ENCODE assay signal across 20 cellular contexts in genomic region chr22:33829549-33830280, GRCh38.
DNase-seq lines count a peak whose midpoint lies in the region; ATAC-seq and TF ChIP-seq lines count a peak whose summit lies in the region.
"Had no signal": no experiment of that assay in that cellular context is flagged by ENCODE, and none has a peak within 500 bp of the region (broad histone marks: within the 10 kb centered on the region; RNA-seq: fewer than 3 reads in every experiment).

No MANE protein-coding gene starts in this region.

- no peaks in the 10 kb centered on the region for H3K27me3 ChIP-seq in neural progenitor cell
- no peaks in the 10 kb centered on the region for H3K27me3 ChIP-seq in CD4-positive, alpha-beta memory T cell (ENCODE audit: insufficient read depth, low read length)
- H3K27me3 ChIP-seq: stomach had no signal

- intact Hi-C loops in OCI-LY7 (cut with micrococcal nuclease; ENCODE audit: unreplicated experiment) = no loop called here
- intact Hi-C loops in CD4-positive, alpha-beta memory T cell (cut with micrococcal nuclease) = no loop called here

- BruUV-seq in OCI-LY7 (replicated peaks; lab: Mats Ljungman, UMichigan) = no TSS peak

- CTCF ChIA-PET in OCI-LY7 (lab: Charles Lee; ENCODE audit: unreplicated experiment) = interaction anchor here (0.6 kb wide), 1 partner anchor 10 kb away, joined by 3 read pairs; no protein-coding TSS in a partner anchor
- CTCF ChIA-PET in CD4-positive, alpha-beta memory T cell (lab: Charles Lee; ENCODE audit: partially characterized antibody) = interaction anchor here (1.1 kb wide), 1 partner anchor 8 kb away, joined by 3 read pairs; no protein-coding TSS in a partner anchor

- H3K79me2 ChIP-seq in OCI-LY7 (ENCODE audit: insufficient read depth, low read depth, low read length) = no peaks in the 10 kb centered on the region
- H3K79me2 ChIP-seq in neural progenitor cell (ENCODE audit: low read depth) = peaks cover 83% of the 10 kb centered on the region

- no peaks in the 10 kb centered on the region for H3K9me2 ChIP-seq in OCI-LY7 (ENCODE audit: insufficient read depth, low read length)

- H3K9me3 Mint-ChIP-seq in neural progenitor cell = peaks cover 4% of the 10 kb centered on the region
- peaks cover 0 to 13% (median 0%) of the 10 kb centered on the region in 8 donors for H3K9me3 Mint-ChIP-seq in CD4-positive, alpha-beta memory T cell
- H3K9me3 Mint-ChIP-seq: natural killer cell treated with Interleukin-12 subunit alpha and Interleukin-12 subunit beta and Interleukin-15 and Interleukin-18, amount 100 ng/mL, for 72 hours had no signal

- H3K36me3 Mint-ChIP-seq in neural progenitor cell = peaks cover 4% of the 10 kb centered on the region
- no peaks in the 10 kb centered on the region for H3K36me3 Mint-ChIP-seq in CD4-positive, alpha-beta memory T cell
- H3K36me3 Mint-ChIP-seq: natural killer cell treated with Interleukin-12 subunit alpha and Interleukin-12 subunit beta and Interleukin-15 and Interleukin-18, amount 100 ng/mL, for 72 hours had no signal

- H3K27me3 Mint-ChIP-seq in neural progenitor cell (ENCODE audit: insufficient read depth, low read depth) = peaks cover 2% of the 10 kb centered on the region
- H3K27me3 Mint-ChIP-seq in CD4-positive, alpha-beta memory T cell = no peaks in the 10 kb centered on the region
- H3K27me3 Mint-ChIP-seq: B cell, IgD-negative memory B cell had no signal

- H3K4me2 ChIP-seq in OCI-LY7 (ENCODE audit: low read length) (no peak overlapping the region), neural progenitor cell (peak overlapping the region; percentile 19)

- peak overlapping the region; percentile 57 for H3K27ac Mint-ChIP-seq in neural progenitor cell
- H3K27ac Mint-ChIP-seq in CD4-positive, alpha-beta memory T cell = no peak overlapping the region
- H3K27ac Mint-ChIP-seq: B cell; IgD-negative memory B cell; natural killer cell treated with Interleukin-12 subunit alpha and Interleukin-12 subunit beta and Interleukin-15 and Interleukin-18, amount 100 ng/mL, for 72 hours had no signal

- POLR2A ChIA-PET in OCI-LY7 (lab: Charles Lee) = interaction anchor here (0.7 to 0.9 kb wide), 2 partner anchors 18 to 292 kb away, joined by 3 to 4 read pairs; no protein-coding TSS in a partner anchor
- POLR2A ChIA-PET in CD4-positive, alpha-beta memory T cell (lab: Charles Lee; ENCODE audit: partially characterized antibody) = no interaction called here

- H3K9ac ChIP-seq in neural progenitor cell = no peak overlapping the region

- H3K4me3 Mint-ChIP-seq in neural progenitor cell = no peak overlapping the region
- H3K4me3 Mint-ChIP-seq in CD4-positive, alpha-beta memory T cell = no peak overlapping the region
- H3K4me3 Mint-ChIP-seq: B cell; IgD-negative memory B cell; natural killer cell treated with Interleukin-12 subunit alpha and Interleukin-12 subunit beta and Interleukin-15 and Interleukin-18, amount 100 ng/mL, for 72 hours had no signal

- H3K4me1 ChIP-seq in OCI-LY7 (ENCODE audit: insufficient read depth, low read length, poor library complexity, severe bottlenecking) (no peaks in the 10 kb centered on the region), neural progenitor cell (peaks cover 39% of the 10 kb centered on the region)
- H3K4me1 ChIP-seq in CD4-positive, alpha-beta memory T cell (ENCODE audit: insufficient read depth, low read length) = no peaks in the 10 kb centered on the region

- H3K9me3 ChIP-seq in OCI-LY7 (ENCODE audit: low read length) (no peaks in the 10 kb centered on the region; the same call in 1 of the 2 replicates), neural progenitor cell (ENCODE audit: low read depth) (no peaks in the 10 kb centered on the region)
- no peaks in the 10 kb centered on the region for H3K9me3 ChIP-seq in CD4-positive, alpha-beta memory T cell (ENCODE audit: control insufficient read depth in 1 of 2, low read length in 2 of 2)
- H3K9me3 ChIP-seq: stomach had no signal

- H3K27ac ChIP-seq in OCI-LY7 (ENCODE audit: low read depth, low read length, poor library complexity, severe bottlenecking) (no peak overlapping the region), neural progenitor cell (no peak overlapping the region)
- no peak overlapping the region for H3K27ac ChIP-seq in CD4-positive, alpha-beta memory T cell (ENCODE audit: low read depth, low read length)
- H3K27ac ChIP-seq: RWPE1, stomach had no signal

- peaks cover 8% of the 10 kb centered on the region for H3F3A ChIP-seq in neural progenitor cell (ENCODE audit: low read depth)

- H3K4me3 ChIP-seq in OCI-LY7 (ENCODE audit: low read depth, low read length, poor library complexity, severe bottlenecking) = no peak overlapping the region
- no peak overlapping the region for H3K4me3 ChIP-seq in neural progenitor cell
- H3K4me3 ChIP-seq in CD4-positive, alpha-beta memory T cell (ENCODE audit: low read length in 2 of 2) = no peak overlapping the region
- H3K4me3 ChIP-seq: stomach had no signal

- DNase-seq in NCI-H1417 (lab: John Stamatoyannopoulos, UW) (peak; percentile 22 to 77 (median 36)), NCI-H1417 treated with DMSO at 0.1 percent for 48 hours (lab: John Stamatoyannopoulos, UW) (no peak), NCI-H146 (lab: John Stamatoyannopoulos, UW) (peak; percentile 74), OCI-LY7 (ENCODE audit: low spot score) (peak; percentile 23), neural progenitor cell (ENCODE audit: low spot score) (peak; percentile 46)
- DNase-seq in CD4-positive, alpha-beta memory T cell = no peak
- DNase-seq: 8988T; activated naive CD4-positive, alpha-beta T cell; caudate nucleus; COR-L47; H7; mesenchymal stem cell; stomach; trophoblast cell had no signal

- no peak for TF ChIP-seq CTCF in OCI-LY7 (conservative IDR thresholded peaks at IDR 0.05; ENCODE audit: low read length)
- TF ChIP-seq CTCF in neural progenitor cell (IDR thresholded peaks at IDR 0.05) = peak; percentile 11

- ATAC-seq in GM18873 (IDR thresholded peaks at IDR 0.05; ENCODE audit: low FRiP score, unreplicated experiment) = no peak
- ATAC-seq in HG02840 (IDR thresholded peaks at IDR 0.05; ENCODE audit: low FRiP score, unreplicated experiment) = no peak
- ATAC-seq: natural killer cell treated with Interleukin-12 subunit alpha and Interleukin-12 subunit beta and Interleukin-15 and Interleukin-18, amount 100 ng/mL, for 72 hours had no signal

- no peaks in the 10 kb centered on the region for H3K36me3 ChIP-seq in OCI-LY7 (ENCODE audit: insufficient read depth, low read length)
- H3K36me3 ChIP-seq in neural progenitor cell = no peaks in the 10 kb centered on the region
- no peaks in the 10 kb centered on the region for H3K36me3 ChIP-seq in CD4-positive, alpha-beta memory T cell (ENCODE audit: insufficient read depth, low read length)
- H3K36me3 ChIP-seq: stomach had no signal

- H4K20me1 ChIP-seq in OCI-LY7 (ENCODE audit: insufficient read depth, low read length) (no peaks in the 10 kb centered on the region), neural progenitor cell (ENCODE audit: low read depth) (peaks cover 9% of the 10 kb centered on the region)

- no peak overlapping the region for H2AFZ ChIP-seq in OCI-LY7 (ENCODE audit: low read length)
- no peak overlapping the region for H2AFZ ChIP-seq in neural progenitor cell (replicated peaks)

- H3K4me1 Mint-ChIP-seq in neural progenitor cell = peaks cover 24% of the 10 kb centered on the region
- no peaks in the 10 kb centered on the region for H3K4me1 Mint-ChIP-seq in CD4-positive, alpha-beta memory T cell

Comparison
In these comparisons a context has a peak if more than half of its experiments do, and no peak if none do; other contexts are left out.
1. DNase-seq: peak in NCI-H1417 (3 of 3), NCI-H146 (single experiment), OCI-LY7 (single experiment) and neural progenitor cell (single experiment); none in NCI-H1417 treated with DMSO at 0.1 percent for 48 hours (single experiment) and CD4-positive, alpha-beta memory T cell (0 of 5).